In the genomic region with DNA sequence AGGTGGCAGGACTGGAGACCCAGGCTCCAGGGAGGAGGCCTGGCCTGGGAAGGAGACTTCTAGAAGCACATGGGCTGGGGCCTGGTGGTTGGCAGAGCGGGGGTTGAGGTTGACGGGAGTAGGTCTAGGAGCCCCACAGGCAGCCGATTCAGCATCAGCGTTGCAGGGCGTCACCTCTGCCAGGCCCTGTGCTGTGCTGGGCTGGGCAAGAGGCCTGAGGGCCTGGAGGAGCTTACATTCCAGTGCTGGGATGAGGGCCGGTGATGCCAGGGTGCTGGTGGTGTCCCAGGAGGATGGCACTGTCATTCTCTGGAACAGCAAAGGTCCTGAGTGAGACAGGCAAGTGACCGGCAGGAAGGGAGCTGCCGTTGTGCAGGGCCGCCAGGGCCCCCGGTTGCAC, we compare ENCODE assay signal across 7 cellular contexts.
"Had no signal": no experiment of that assay in that cellular context is flagged by ENCODE, and none has a peak within 500 bp of the region (broad histone marks: within the 10 kb centered on the region; RNA-seq: fewer than 3 reads in every experiment).

No MANE protein-coding gene starts in this region.

- ATAC-seq: HepG2, K562 had no signal

- H3K4me3 Mint-ChIP-seq: IgD-negative memory B cell had no signal

- FAIRE-seq: HepG2, HTR-8/SVneo, K562 had no signal

- H3K27ac Mint-ChIP-seq: IgD-negative memory B cell had no signal

- DNase-seq: IMR-90, KBM-7 had no signal

- H3K4me3 ChIP-seq: K562 had no signal

- H3K27ac ChIP-seq: HL-60 had no signal

- H3K4me1 Mint-ChIP-seq: IgD-negative memory B cell had no signal
